Comparison of ENCODE assay signal across 9 cellular contexts in the genomic region with DNA sequence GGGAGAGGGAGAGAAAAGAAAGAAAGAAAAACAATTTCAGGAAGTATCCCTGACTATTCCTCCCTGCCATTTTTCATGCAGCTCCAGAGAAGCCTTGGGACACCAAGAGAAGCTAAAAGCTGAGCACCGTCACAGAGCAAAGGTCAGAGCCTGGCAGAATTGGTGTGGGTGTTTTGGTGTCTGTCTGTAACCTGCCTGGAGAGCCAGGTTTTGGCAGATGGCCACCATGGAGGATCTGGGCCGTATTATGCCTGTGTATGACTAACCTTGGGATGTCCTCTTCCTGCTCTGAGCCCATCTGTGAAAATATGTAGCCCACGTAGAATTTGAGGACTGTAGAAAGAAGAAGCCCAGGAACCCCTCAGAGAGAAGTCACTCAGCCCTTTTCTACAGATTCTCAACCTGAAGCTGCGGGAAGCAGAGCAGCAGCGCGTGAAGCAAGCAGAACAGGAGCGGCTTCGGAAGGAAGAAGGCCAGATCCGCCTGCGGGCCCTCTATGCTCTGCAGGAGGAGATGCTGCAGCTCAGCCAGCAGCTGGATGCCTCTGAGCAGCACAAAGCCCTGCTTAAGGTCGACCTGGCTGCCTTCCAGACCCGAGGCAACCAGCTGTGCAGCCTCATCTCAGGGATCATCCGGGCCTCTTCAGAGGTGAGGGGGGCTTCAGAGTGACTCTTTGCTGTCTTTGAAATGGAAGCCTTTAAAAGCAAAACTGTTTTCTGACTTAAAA. TPM values are rescaled to one million over a fixed set of nuclear protein-coding genes. Genes with fewer than 3 reads are reported as not detected.
DNase-seq lines count a peak whose midpoint lies in the region; ATAC-seq lines count a peak whose summit lies in the region.
"Had no signal": no experiment of that assay in that cellular context is flagged by ENCODE, and none has a peak within 500 bp of the region (broad histone marks: within the 10 kb centered on the region; RNA-seq: fewer than 3 reads in every experiment).

No MANE protein-coding gene starts in this region.

- H3K27me3 Mint-ChIP-seq in activated CD8-positive, alpha-beta T cell treated with anti-CD3 and anti-CD28 coated beads, Interleukin-2, amount 10 ng/mL, durations not matched to agents 7 days and 5 days (ENCODE audit: low read depth): no peaks in the 10 kb centered on the region
- H3K27me3 Mint-ChIP-seq: T-cell had no signal

- H3K27ac ChIP-seq in HUES48 (ENCODE audit: low read depth, low read length): peak overlapping the region; percentile 74

- no peak overlapping the region for H3K4me3 Mint-ChIP-seq in activated CD8-positive, alpha-beta T cell treated with anti-CD3 and anti-CD28 coated beads, Interleukin-2, amount 10 ng/mL, durations not matched to agents 7 days and 5 days
- H3K4me3 Mint-ChIP-seq: T-cell had no signal

- no peak for ATAC-seq in HG02798 (IDR thresholded peaks at IDR 0.05; ENCODE audit: poor library complexity, unreplicated experiment)
- no peak for ATAC-seq in stimulated activated naive CD8-positive, alpha-beta T cell treated with anti-CD3 and anti-CD28 coated beads, Interleukin-15, Interleukin-2, amounts not matched to agents 100 U/mL and 50 U/mL, for 24 hours
- ATAC-seq in activated CD8-positive, alpha-beta T cell treated with anti-CD3 and anti-CD28 coated beads, Interleukin-2, amount 10 ng/mL, durations not matched to agents 7 days and 5 days: no peak
- ATAC-seq: T-cell had no signal

- intact Hi-C loops in head of caudate nucleus (cut with DNase I): no loop called here

- H3K27me3 ChIP-seq in HUES48 (ENCODE audit: control insufficient read depth, insufficient read depth, low read length) (no peaks in the 10 kb centered on the region), skeletal muscle satellite cell (ENCODE audit: control insufficient read depth, insufficient read depth, low read length) (no peaks in the 10 kb centered on the region)

- peak overlapping the region; percentile 14 for H3K4me2 ChIP-seq in skeletal muscle satellite cell (ENCODE audit: low read length)

- peaks cover 58% of the 10 kb centered on the region for H3K36me3 Mint-ChIP-seq in activated CD8-positive, alpha-beta T cell treated with anti-CD3 and anti-CD28 coated beads, Interleukin-2, amount 10 ng/mL, durations not matched to agents 7 days and 5 days (ENCODE audit: low read depth)

- CTCF ChIA-PET in activated CD8-positive, alpha-beta T cell treated with anti-CD3 and anti-CD28 coated beads, Interleukin-2, amount 10 ng/mL, durations not matched to agents 7 days and 5 days (lab: Charles Lee): no interaction called here

- H3K4me1 ChIP-seq in HUES48 (ENCODE audit: control insufficient read depth, insufficient read depth, low read length) (no peaks in the 10 kb centered on the region), skeletal muscle satellite cell (ENCODE audit: control insufficient read depth, insufficient read depth, low read length) (peaks cover 9% of the 10 kb centered on the region)

- no peak overlapping the region for H3K4me3 ChIP-seq in HUES48 (ENCODE audit: low read depth, low read length)
- H3K4me3 ChIP-seq in skeletal muscle satellite cell (ENCODE audit: low read length): no peak overlapping the region

- H3K9ac ChIP-seq in HUES48 (ENCODE audit: low read depth, low read length): no peak overlapping the region
- no peak overlapping the region for H3K9ac ChIP-seq in skeletal muscle satellite cell (ENCODE audit: low read depth, low read length)

- DNase-seq in SHP77 treated with DMSO at 0.1 percent for 48 hours (lab: John Stamatoyannopoulos, UW) (peak; percentile 63), head of caudate nucleus (peak in 41 of 42 donors; percentile 20 to 83 (median 61)), NCI-H187 treated with DMSO at 0.1 percent for 48 hours (lab: John Stamatoyannopoulos, UW) (no peak)
- DNase-seq in stimulated activated naive CD8-positive, alpha-beta T cell treated with anti-CD3 and anti-CD28 coated beads, Interleukin-15, Interleukin-2, amounts not matched to agents 100 U/mL and 50 U/mL, for 24 hours: no peak
- no peak for DNase-seq in activated CD8-positive, alpha-beta T cell treated with anti-CD3 and anti-CD28 coated beads, Interleukin-2, amount 10 ng/mL, durations not matched to agents 7 days and 5 days
- DNase-seq: T-cell had no signal

- H3K36me3 ChIP-seq in HUES48 (ENCODE audit: control insufficient read depth, insufficient read depth, low read length) (peaks cover 24% of the 10 kb centered on the region), skeletal muscle satellite cell (ENCODE audit: insufficient read depth, low read length) (peaks cover 31% of the 10 kb centered on the region)

- no peaks in the 10 kb centered on the region for H3K4me1 Mint-ChIP-seq in activated CD8-positive, alpha-beta T cell treated with anti-CD3 and anti-CD28 coated beads, Interleukin-2, amount 10 ng/mL, durations not matched to agents 7 days and 5 days (ENCODE audit: low read depth)

- peaks cover 3% of the 10 kb centered on the region for H3K9me3 Mint-ChIP-seq in activated CD8-positive, alpha-beta T cell treated with anti-CD3 and anti-CD28 coated beads, Interleukin-2, amount 10 ng/mL, durations not matched to agents 7 days and 5 days (ENCODE audit: insufficient read depth)
- H3K9me3 Mint-ChIP-seq: T-cell had no signal

- no peak overlapping the region for H3K27ac Mint-ChIP-seq in activated CD8-positive, alpha-beta T cell treated with anti-CD3 and anti-CD28 coated beads, Interleukin-2, amount 10 ng/mL, durations not matched to agents 7 days and 5 days

- H3K9me3 ChIP-seq in HUES48 (ENCODE audit: control insufficient read depth, insufficient read depth, low read length) (no peaks in the 10 kb centered on the region), skeletal muscle satellite cell (replicated peaks; ENCODE audit: low read length) (no peaks in the 10 kb centered on the region)

- POLR2A ChIA-PET in activated CD8-positive, alpha-beta T cell treated with anti-CD3 and anti-CD28 coated beads, Interleukin-2, amount 10 ng/mL, durations not matched to agents 7 days and 5 days (lab: Charles Lee): interaction anchor here (0.7 kb wide), 1 partner anchor 158 kb away, joined by 3 read pairs; no protein-coding TSS in a partner anchor

RNA-seq across cellular contexts. Expression of a gene that starts 18.8 kb away (rescaled TPM):
- total RNA-seq in skeletal muscle satellite cell (2012; rRNA removed): 29.7 and 32.2 TPM in 2 replicates
- 10 to 100 TPM; 46.5 to 47.7 TPM for total RNA-seq in activated CD8-positive, alpha-beta T cell treated with anti-CD3 and anti-CD28 coated beads, Interleukin-2, amount 10 ng/mL, durations not matched to agents 7 days and 5 days

RNA-seq across cellular contexts. Expression of a gene that starts 29.0 kb away (rescaled TPM):
- 222 and 249 TPM in 2 replicates for total RNA-seq in skeletal muscle satellite cell (2012; rRNA removed)
- 100 to 1,000 TPM; 292 to 303 TPM for total RNA-seq in activated CD8-positive, alpha-beta T cell treated with anti-CD3 and anti-CD28 coated beads, Interleukin-2, amount 10 ng/mL, durations not matched to agents 7 days and 5 days

Comparison
In these comparisons a context has a peak if more than half of its experiments do, and no peak if none do; other contexts are left out.
1. DNase-seq: peak in SHP77 treated with DMSO at 0.1 percent for 48 hours (single experiment) and head of caudate nucleus (41 of 42); none in stimulated activated naive CD8-positive, alpha-beta T cell treated with anti-CD3 and anti-CD28 coated beads, Interleukin-15, Interleukin-2, amounts not matched to agents 100 U/mL and 50 U/mL, for 24 hours (single experiment), activated CD8-positive, alpha-beta T cell treated with anti-CD3 and anti-CD28 coated beads, Interleukin-2, amount 10 ng/mL, durations not matched to agents 7 days and 5 days (single experiment) and NCI-H187 treated with DMSO at 0.1 percent for 48 hours (single experiment).